In the genomic region with DNA sequence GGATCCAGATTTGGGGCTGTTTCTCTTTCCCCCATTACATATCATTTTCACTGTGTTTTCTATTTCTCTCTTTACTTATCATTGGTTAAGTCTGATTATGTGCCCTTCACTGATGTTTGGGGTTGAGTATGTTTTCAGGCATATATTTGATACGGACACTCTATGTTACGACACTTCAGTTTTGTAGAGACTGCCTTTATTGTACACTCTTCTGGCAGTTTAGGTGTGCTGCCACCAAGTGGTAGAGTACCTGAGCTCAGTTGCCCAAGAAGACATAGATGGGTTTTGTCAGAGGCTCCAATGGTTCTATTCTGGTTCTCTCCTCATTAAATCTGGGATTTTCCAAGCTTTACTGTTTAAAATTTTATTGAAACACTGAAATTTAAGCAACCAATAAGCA, we compare ENCODE assay signal across 8 cellular contexts.
DNase-seq lines count a peak whose midpoint lies in the region; ATAC-seq, FAIRE-seq and TF ChIP-seq lines count a peak whose summit lies in the region.

No MANE protein-coding gene starts in this region.

- CTCF ChIA-PET in CD8-positive, alpha-beta T cell (lab: Charles Lee) = no interaction called here

- H3K27ac ChIP-seq in CD8-positive, alpha-beta T cell (ENCODE audit: low read depth, low read length) = no peak overlapping the region

- H3K9me3 ChIP-seq in CD8-positive, alpha-beta T cell (ENCODE audit: low read length) = no peaks in the 10 kb centered on the region

- H3K4me1 ChIP-seq in CD8-positive, alpha-beta T cell (ENCODE audit: insufficient read depth, low read length) = no peaks in the 10 kb centered on the region

- H3K4me3 Mint-ChIP-seq in CD8-positive, alpha-beta T cell = no peak overlapping the region

- peak; percentile 55 for TF ChIP-seq RAD21 in Ishikawa (IDR thresholded peaks at IDR 0.05; ENCODE audit: low read depth)

- H3K4me1 Mint-ChIP-seq in CD8-positive, alpha-beta T cell (ENCODE audit: low read depth) = no peaks in the 10 kb centered on the region

- peaks cover 10% of the 10 kb centered on the region for H3K27me3 Mint-ChIP-seq in CD8-positive, alpha-beta T cell (ENCODE audit: low read depth)

- no peak for ATAC-seq in GM19467 (IDR thresholded peaks at IDR 0.05; ENCODE audit: unreplicated experiment)
- no peak for ATAC-seq in CD8-positive, alpha-beta T cell

- H3K27ac Mint-ChIP-seq in CD8-positive, alpha-beta T cell = no peak overlapping the region

- no peaks in the 10 kb centered on the region for H3K36me3 ChIP-seq in kidney epithelial cell (ENCODE audit: control insufficient read depth, insufficient read depth, low read length)
- no peaks in the 10 kb centered on the region for H3K36me3 ChIP-seq in CD8-positive, alpha-beta T cell (ENCODE audit: insufficient read depth, low read length)

- H3K27me3 ChIP-seq in kidney epithelial cell (ENCODE audit: control insufficient read depth, insufficient read depth, low read length) = no peaks in the 10 kb centered on the region
- no peaks in the 10 kb centered on the region for H3K27me3 ChIP-seq in CD8-positive, alpha-beta T cell (ENCODE audit: insufficient read depth, low read length)

- FAIRE-seq in RCC 7860 (lab: Jason Lieb, UNC) = no peak

- peak; percentile 34 for DNase-seq in COR-L47 (lab: John Stamatoyannopoulos, UW)
- DNase-seq in SK-N-DZ (ENCODE audit: low spot score) = peak; percentile 32
- no peak for DNase-seq in kidney epithelial cell (ENCODE audit: low read depth)
- DNase-seq in central memory CD4-positive, alpha-beta T cell = no peak
- DNase-seq in CD8-positive, alpha-beta T cell = no peak
- DNase-seq in RCC 7860 (ENCODE audit: low spot score) = no peak

- POLR2A ChIA-PET in CD8-positive, alpha-beta T cell (lab: Charles Lee) = no interaction called here

- H3K36me3 Mint-ChIP-seq in CD8-positive, alpha-beta T cell = no peaks in the 10 kb centered on the region

- peak; percentile 54 for TF ChIP-seq CTCF in kidney epithelial cell (IDR thresholded peaks at IDR 0.05; ENCODE audit: insufficient read depth, low read length, poor library complexity, severe bottlenecking)
- no peak for TF ChIP-seq CTCF in CD8-positive, alpha-beta T cell (IDR thresholded peaks at IDR 0.05)

- no peak for TF ChIP-seq EP300 in Ishikawa (IDR thresholded peaks at IDR 0.05; ENCODE audit: borderline replicate concordance)

- intact Hi-C loops in CD8-positive, alpha-beta T cell (cut with DNase I, micrococcal nuclease) = no loop called here

- H3K4me3 ChIP-seq in kidney epithelial cell (ENCODE audit: low read depth, low read length) = no peak overlapping the region
- no peak overlapping the region for H3K4me3 ChIP-seq in CD8-positive, alpha-beta T cell (ENCODE audit: low read depth, low read length)

- H3K9me3 Mint-ChIP-seq in CD8-positive, alpha-beta T cell = no peaks in the 10 kb centered on the region

TF ChIP-seq in Ishikawa, 13 proteins besides CTCF, POLR2A, EP300 and RAD21:
- TF ChIP-seq EGR1 (IDR thresholded peaks at IDR 0.05) (no peak), CREB1 (IDR thresholded peaks at IDR 0.05; ENCODE audit: low read depth) (no peak), NFIC (IDR thresholded peaks at IDR 0.05) (no peak), YY1 (IDR thresholded peaks at IDR 0.05; ENCODE audit: low read depth) (no peak), TEAD4 (IDR thresholded peaks at IDR 0.05) (no peak), TCF12 (IDR thresholded peaks at IDR 0.05; ENCODE audit: low read depth) (no peak), FOXM1 (IDR thresholded peaks at IDR 0.05; ENCODE audit: borderline replicate concordance, low read depth) (no peak), TAF1 (IDR thresholded peaks at IDR 0.05; ENCODE audit: low read depth) (no peak), CEBPB (IDR thresholded peaks at IDR 0.05) (no peak), ZBTB7A (IDR thresholded peaks at IDR 0.05; ENCODE audit: low read depth) (no peak)
- TF ChIP-seq, protein P1, sequence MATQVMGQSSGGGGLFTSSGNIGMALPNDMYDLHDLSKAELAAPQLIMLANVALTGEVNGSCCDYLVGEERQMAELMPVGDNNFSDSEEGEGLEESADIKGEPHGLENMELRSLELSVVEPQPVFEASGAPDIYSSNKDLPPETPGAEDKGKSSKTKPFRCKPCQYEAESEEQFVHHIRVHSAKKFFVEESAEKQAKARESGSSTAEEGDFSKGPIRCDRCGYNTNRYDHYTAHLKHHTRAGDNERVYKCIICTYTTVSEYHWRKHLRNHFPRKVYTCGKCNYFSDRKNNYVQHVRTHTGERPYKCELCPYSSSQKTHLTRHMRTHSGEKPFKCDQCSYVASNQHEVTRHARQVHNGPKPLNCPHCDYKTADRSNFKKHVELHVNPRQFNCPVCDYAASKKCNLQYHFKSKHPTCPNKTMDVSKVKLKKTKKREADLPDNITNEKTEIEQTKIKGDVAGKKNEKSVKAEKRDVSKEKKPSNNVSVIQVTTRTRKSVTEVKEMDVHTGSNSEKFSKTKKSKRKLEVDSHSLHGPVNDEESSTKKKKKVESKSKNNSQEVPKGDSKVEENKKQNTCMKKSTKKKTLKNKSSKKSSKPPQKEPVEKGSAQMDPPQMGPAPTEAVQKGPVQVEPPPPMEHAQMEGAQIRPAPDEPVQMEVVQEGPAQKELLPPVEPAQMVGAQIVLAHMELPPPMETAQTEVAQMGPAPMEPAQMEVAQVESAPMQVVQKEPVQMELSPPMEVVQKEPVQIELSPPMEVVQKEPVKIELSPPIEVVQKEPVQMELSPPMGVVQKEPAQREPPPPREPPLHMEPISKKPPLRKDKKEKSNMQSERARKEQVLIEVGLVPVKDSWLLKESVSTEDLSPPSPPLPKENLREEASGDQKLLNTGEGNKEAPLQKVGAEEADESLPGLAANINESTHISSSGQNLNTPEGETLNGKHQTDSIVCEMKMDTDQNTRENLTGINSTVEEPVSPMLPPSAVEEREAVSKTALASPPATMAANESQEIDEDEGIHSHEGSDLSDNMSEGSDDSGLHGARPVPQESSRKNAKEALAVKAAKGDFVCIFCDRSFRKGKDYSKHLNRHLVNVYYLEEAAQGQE (IDR thresholded peaks at IDR 0.05; ENCODE audit: low read depth) = no peak
- TF ChIP-seq, protein P2, sequence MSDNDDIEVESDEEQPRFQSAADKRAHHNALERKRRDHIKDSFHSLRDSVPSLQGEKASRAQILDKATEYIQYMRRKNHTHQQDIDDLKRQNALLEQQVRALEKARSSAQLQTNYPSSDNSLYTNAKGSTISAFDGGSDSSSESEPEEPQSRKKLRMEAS (IDR thresholded peaks at IDR 0.05) = no peak
- TF ChIP-seq, protein P3, sequence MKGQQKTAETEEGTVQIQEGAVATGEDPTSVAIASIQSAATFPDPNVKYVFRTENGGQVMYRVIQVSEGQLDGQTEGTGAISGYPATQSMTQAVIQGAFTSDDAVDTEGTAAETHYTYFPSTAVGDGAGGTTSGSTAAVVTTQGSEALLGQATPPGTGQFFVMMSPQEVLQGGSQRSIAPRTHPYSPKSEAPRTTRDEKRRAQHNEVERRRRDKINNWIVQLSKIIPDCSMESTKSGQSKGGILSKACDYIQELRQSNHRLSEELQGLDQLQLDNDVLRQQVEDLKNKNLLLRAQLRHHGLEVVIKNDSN (IDR thresholded peaks at IDR 0.05) = no peak
TF ChIP-seq in Ishikawa: peak in this region for 0.

Comparison
In these comparisons a context has a peak if more than half of its experiments do, and no peak if none do; other contexts are left out.
1. DNase-seq: peak in COR-L47 (single experiment) and SK-N-DZ (single experiment); none in kidney epithelial cell (single experiment), central memory CD4-positive, alpha-beta T cell (single experiment), CD8-positive, alpha-beta T cell (0 of 7) and RCC 7860 (single experiment).